Comparison of ENCODE assay signal across 20 cellular contexts in genomic region chr11:70105755-70106571, GRCh38. TPM values are rescaled to one million over a fixed set of nuclear protein-coding genes. Genes with fewer than 3 reads are reported as not detected.
DNase-seq lines count a peak whose midpoint lies in the region; ATAC-seq and TF ChIP-seq lines count a peak whose summit lies in the region.
"Had no signal": no experiment of that assay in that cellular context is flagged by ENCODE, and none has a peak within 500 bp of the region (broad histone marks: within the 10 kb centered on the region; RNA-seq: fewer than 3 reads in every experiment).

No MANE protein-coding gene starts in this region.

- H3K27me3 ChIP-seq in RWPE2 (ENCODE audit: insufficient read depth, poor library complexity, severe bottlenecking) (no peaks in the 10 kb centered on the region), prostate gland (replicated peaks; ENCODE audit: insufficient read depth) (no peaks in the 10 kb centered on the region)

- TF ChIP-seq CTCF in C4-2B (conservative IDR thresholded peaks at IDR 0.05) (no peak), RWPE2 (IDR thresholded peaks at IDR 0.05; ENCODE audit: poor library complexity, severe bottlenecking) (no peak), fibroblast of the aortic adventitia (IDR thresholded peaks at IDR 0.05; ENCODE audit: insufficient read depth, low read length) (peak; percentile 2), prostate gland (IDR thresholded peaks at IDR 0.05) (no peak)

- no peaks in the 10 kb centered on the region for H3K36me3 ChIP-seq in RWPE2 (ENCODE audit: low read depth)
- no peaks in the 10 kb centered on the region for H3K36me3 ChIP-seq in prostate gland

- TF ChIP-seq POLR2A in prostate gland (IDR thresholded peaks at IDR 0.05): no peak

- ATAC-seq in RWPE2 (ENCODE audit: low read depth) (no peak), HG02870 (IDR thresholded peaks at IDR 0.05; ENCODE audit: unreplicated experiment) (no peak), GM18858 (IDR thresholded peaks at IDR 0.05; ENCODE audit: unreplicated experiment) (no peak)

- no peaks in the 10 kb centered on the region for H3K9me3 ChIP-seq in RWPE2 (ENCODE audit: severe bottlenecking)
- no peaks in the 10 kb centered on the region for H3K9me3 ChIP-seq in prostate gland

- DNase-seq in RWPE2 (ENCODE audit: low spot score): peak; percentile 36
- no peak for DNase-seq in fibroblast of the aortic adventitia (ENCODE audit: low read depth)
- peak; percentile 60 for DNase-seq in prostate gland (ENCODE audit: low spot score)
- DNase-seq in NCI-H2081 treated with DMSO at 0.1 percent for 48 hours (lab: John Stamatoyannopoulos, UW): no peak
- no peak for DNase-seq in stimulated activated CD4-positive, alpha-beta T cell treated with anti-CD3 and anti-CD28 coated beads, Interleukin-2, amount 100 ng/mL, for 48 hours
- DNase-seq: activated CD4-positive, alpha-beta T cell treated with anti-CD3 and anti-CD28 coated beads, Interleukin-2, amount 10 ng/mL, durations not matched to agents 24 days and 14 days; activated CD8-positive, alpha-beta memory T cell treated with anti-CD3 and anti-CD28 coated beads, Interleukin-2, amount 50 U/mL, for 4 hours; activated effector memory CD4-positive, alpha-beta T cell treated with anti-CD3 and anti-CD28 coated beads, Interleukin-2, amount 50 U/mL, for 16 hours; H9; KBM-7; NCI-H1105 treated with DMSO at 0.1 percent for 48 hours; NCI-H2171 treated with DMSO at 0.1 percent for 48 hours; NCI-H774; stimulated activated CD4-positive, alpha-beta T cell treated with anti-CD3 and anti-CD28 coated beads, Interleukin-4, amount 100 ng/mL, for 1 hour; SW 1271 had no signal

- WGBS in prostate gland: 47% methylated on average over 24 of the region's 24 CpGs

- H3K4me1 ChIP-seq in RWPE2 (ENCODE audit: insufficient read depth, poor library complexity, severe bottlenecking): no peaks in the 10 kb centered on the region
- H3K4me1 ChIP-seq in prostate gland (replicated peaks): peaks cover 18% of the 10 kb centered on the region

- H3K27ac ChIP-seq in C4-2B (peak overlapping the region; percentile 14; the same call in 1 of the 2 replicates), RWPE2 (ENCODE audit: poor library complexity, severe bottlenecking) (no peak overlapping the region), prostate gland (peak overlapping the region; percentile 61 to 66)

- no peak overlapping the region for H3K4me3 ChIP-seq in RWPE2 (ENCODE audit: severe bottlenecking)
- no peak overlapping the region for H3K4me3 ChIP-seq in fibroblast of the aortic adventitia (ENCODE audit: low read depth, low read length)
- no peak overlapping the region for H3K4me3 ChIP-seq in prostate gland
- H3K4me3 ChIP-seq: skin epidermis had no signal

- intact Hi-C loops in prostate gland (cut with DNase I): no loop called here

RNA-seq across cellular contexts. Expression of gene ANO1, which starts 27.8 kb away (rescaled TPM):
- total RNA-seq in fibroblast of the aortic adventitia (ENCODE audit: low replicate concordance) (0.36 TPM in 1 of 2 replicates, not detected in the other), prostate gland (10 to 100 TPM; 34.6 to 43.9 TPM)
- total RNA-seq: activated CD4-positive, alpha-beta T cell treated with anti-CD3 and anti-CD28 coated beads, Interleukin-2, amount 10 ng/mL, durations not matched to agents 24 days and 14 days; osteoblast had no signal

Comparison
In these comparisons a context has a peak if more than half of its experiments do, and no peak if none do; other contexts are left out.
1. DNase-seq: peak in RWPE2 (single experiment) and prostate gland (single experiment); none in fibroblast of the aortic adventitia (single experiment), NCI-H2081 treated with DMSO at 0.1 percent for 48 hours (single experiment) and stimulated activated CD4-positive, alpha-beta T cell treated with anti-CD3 and anti-CD28 coated beads, Interleukin-2, amount 100 ng/mL, for 48 hours (0 of 2).
2. RNA of gene ANO1, which starts 27.8 kb away (total RNA-seq): 34.6 to 43.9 TPM in prostate gland; 0.36 TPM in fibroblast of the aortic adventitia; every median in the first group is over 10 times any median in the second.